ENCODE assay signal across 1 cellular context in the genomic region with DNA sequence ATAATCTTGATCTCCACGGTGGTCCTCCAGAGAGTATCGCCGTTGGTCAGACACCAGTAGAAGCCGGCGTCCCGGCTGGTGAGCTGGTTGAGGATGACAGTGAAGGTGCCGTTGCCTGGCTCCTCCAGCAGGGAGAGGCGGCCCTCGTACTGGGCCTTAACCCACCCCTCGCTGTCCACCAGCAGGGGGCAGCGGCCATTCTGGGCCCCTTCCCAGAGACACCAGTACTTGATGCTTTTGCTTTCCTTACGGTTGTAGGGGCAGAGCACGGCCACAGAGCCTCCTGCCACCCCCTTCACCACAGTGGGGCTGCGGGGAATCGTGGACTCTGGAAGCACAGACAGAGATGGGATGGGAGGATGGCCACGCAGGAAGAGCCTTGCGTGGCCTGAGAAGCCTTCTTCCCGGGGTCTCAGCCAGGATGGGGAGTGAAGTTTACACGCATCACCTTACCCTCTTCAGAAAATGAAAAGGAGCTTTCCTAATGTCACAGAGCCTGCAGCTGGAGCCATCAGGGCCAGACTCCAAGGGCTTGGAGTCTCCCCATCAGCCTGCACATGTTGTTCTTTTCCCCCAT.
TF ChIP-seq lines count a peak whose summit lies in the region.

No MANE protein-coding gene starts in this region.

TF ChIP-seq in HepG2, 621 proteins besides CTCF, POLR2A, EP300 and RAD21 (continued from another document and continues in another):
- TF ChIP-seq, protein P1, sequence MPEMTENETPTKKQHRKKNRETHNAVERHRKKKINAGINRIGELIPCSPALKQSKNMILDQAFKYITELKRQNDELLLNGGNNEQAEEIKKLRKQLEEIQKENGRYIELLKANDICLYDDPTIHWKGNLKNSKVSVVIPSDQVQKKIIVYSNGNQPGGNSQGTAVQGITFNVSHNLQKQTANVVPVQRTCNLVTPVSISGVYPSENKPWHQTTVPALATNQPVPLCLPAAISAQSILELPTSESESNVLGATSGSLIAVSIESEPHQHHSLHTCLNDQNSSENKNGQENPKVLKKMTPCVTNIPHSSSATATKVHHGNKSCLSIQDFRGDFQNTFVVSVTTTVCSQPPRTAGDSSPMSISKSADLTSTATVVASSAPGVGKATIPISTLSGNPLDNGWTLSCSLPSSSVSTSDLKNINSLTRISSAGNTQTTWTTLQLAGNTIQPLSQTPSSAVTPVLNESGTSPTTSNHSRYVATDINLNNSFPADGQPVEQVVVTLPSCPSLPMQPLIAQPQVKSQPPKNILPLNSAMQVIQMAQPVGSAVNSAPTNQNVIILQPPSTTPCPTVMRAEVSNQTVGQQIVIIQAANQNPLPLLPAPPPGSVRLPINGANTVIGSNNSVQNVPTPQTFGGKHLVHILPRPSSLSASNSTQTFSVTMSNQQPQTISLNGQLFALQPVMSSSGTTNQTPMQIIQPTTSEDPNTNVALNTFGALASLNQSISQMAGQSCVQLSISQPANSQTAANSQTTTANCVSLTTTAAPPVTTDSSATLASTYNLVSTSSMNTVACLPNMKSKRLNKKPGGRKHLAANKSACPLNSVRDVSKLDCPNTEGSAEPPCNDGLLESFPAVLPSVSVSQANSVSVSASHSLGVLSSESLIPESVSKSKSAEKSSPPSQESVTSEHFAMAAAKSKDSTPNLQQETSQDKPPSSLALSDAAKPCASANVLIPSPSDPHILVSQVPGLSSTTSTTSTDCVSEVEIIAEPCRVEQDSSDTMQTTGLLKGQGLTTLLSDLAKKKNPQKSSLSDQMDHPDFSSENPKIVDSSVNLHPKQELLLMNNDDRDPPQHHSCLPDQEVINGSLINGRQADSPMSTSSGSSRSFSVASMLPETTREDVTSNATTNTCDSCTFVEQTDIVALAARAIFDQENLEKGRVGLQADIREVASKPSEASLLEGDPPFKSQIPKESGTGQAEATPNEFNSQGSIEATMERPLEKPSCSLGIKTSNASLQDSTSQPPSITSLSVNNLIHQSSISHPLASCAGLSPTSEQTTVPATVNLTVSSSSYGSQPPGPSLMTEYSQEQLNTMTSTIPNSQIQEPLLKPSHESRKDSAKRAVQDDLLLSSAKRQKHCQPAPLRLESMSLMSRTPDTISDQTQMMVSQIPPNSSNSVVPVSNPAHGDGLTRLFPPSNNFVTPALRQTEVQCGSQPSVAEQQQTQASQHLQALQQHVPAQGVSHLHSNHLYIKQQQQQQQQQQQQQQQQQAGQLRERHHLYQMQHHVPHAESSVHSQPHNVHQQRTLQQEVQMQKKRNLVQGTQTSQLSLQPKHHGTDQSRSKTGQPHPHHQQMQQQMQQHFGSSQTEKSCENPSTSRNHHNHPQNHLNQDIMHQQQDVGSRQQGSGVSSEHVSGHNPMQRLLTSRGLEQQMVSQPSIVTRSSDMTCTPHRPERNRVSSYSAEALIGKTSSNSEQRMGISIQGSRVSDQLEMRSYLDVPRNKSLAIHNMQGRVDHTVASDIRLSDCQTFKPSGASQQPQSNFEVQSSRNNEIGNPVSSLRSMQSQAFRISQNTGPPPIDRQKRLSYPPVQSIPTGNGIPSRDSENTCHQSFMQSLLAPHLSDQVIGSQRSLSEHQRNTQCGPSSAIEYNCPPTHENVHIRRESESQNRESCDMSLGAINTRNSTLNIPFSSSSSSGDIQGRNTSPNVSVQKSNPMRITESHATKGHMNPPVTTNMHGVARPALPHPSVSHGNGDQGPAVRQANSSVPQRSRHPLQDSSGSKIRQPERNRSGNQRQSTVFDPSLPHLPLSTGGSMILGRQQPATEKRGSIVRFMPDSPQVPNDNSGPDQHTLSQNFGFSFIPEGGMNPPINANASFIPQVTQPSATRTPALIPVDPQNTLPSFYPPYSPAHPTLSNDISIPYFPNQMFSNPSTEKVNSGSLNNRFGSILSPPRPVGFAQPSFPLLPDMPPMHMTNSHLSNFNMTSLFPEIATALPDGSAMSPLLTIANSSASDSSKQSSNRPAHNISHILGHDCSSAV (CRISPR knock-in tag; IDR thresholded peaks at IDR 0.05; ENCODE audit: borderline replicate concordance), result no peak
- no peak for TF ChIP-seq SATB2 (CRISPR knock-in tag; IDR thresholded peaks at IDR 0.05)
- TF ChIP-seq, protein P2, sequence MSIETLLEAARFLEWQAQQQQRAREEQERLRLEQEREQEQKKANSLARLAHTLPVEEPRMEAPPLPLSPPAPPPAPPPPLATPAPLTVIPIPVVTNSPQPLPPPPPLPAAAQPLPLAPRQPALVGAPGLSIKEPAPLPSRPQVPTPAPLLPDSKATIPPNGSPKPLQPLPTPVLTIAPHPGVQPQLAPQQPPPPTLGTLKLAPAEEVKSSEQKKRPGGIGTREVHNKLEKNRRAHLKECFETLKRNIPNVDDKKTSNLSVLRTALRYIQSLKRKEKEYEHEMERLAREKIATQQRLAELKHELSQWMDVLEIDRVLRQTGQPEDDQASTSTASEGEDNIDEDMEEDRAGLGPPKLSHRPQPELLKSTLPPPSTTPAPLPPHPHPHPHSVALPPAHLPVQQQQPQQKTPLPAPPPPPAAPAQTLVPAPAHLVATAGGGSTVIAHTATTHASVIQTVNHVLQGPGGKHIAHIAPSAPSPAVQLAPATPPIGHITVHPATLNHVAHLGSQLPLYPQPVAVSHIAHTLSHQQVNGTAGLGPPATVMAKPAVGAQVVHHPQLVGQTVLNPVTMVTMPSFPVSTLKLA (IDR thresholded peaks at IDR 0.05), result no peak
- TF ChIP-seq ZBTB20 (CRISPR knock-in tag; IDR thresholded peaks at IDR 0.05; ENCODE audit: borderline replicate concordance, low read depth), result no peak
- TF ChIP-seq ZNF567 (CRISPR knock-in tag; IDR thresholded peaks at IDR 0.05; ENCODE audit: borderline replicate concordance), result no peak
- TF ChIP-seq ZNF776 (CRISPR knock-in tag; IDR thresholded peaks at IDR 0.05), result no peak
- no peak for TF ChIP-seq ZNF207 (IDR thresholded peaks at IDR 0.05; ENCODE audit: borderline replicate concordance)
- TF ChIP-seq ZNF274 (CRISPR knock-in tag; IDR thresholded peaks at IDR 0.05), result no peak
- no peak for TF ChIP-seq NFIB (CRISPR knock-in tag; IDR thresholded peaks at IDR 0.05; ENCODE audit: borderline replicate concordance)
- TF ChIP-seq, protein P3, sequence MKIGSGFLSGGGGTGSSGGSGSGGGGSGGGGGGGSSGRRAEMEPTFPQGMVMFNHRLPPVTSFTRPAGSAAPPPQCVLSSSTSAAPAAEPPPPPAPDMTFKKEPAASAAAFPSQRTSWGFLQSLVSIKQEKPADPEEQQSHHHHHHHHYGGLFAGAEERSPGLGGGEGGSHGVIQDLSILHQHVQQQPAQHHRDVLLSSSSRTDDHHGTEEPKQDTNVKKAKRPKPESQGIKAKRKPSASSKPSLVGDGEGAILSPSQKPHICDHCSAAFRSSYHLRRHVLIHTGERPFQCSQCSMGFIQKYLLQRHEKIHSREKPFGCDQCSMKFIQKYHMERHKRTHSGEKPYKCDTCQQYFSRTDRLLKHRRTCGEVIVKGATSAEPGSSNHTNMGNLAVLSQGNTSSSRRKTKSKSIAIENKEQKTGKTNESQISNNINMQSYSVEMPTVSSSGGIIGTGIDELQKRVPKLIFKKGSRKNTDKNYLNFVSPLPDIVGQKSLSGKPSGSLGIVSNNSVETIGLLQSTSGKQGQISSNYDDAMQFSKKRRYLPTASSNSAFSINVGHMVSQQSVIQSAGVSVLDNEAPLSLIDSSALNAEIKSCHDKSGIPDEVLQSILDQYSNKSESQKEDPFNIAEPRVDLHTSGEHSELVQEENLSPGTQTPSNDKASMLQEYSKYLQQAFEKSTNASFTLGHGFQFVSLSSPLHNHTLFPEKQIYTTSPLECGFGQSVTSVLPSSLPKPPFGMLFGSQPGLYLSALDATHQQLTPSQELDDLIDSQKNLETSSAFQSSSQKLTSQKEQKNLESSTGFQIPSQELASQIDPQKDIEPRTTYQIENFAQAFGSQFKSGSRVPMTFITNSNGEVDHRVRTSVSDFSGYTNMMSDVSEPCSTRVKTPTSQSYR (CRISPR knock-in tag; IDR thresholded peaks at IDR 0.05; ENCODE audit: borderline replicate concordance), result no peak
- TF ChIP-seq, protein P4, sequence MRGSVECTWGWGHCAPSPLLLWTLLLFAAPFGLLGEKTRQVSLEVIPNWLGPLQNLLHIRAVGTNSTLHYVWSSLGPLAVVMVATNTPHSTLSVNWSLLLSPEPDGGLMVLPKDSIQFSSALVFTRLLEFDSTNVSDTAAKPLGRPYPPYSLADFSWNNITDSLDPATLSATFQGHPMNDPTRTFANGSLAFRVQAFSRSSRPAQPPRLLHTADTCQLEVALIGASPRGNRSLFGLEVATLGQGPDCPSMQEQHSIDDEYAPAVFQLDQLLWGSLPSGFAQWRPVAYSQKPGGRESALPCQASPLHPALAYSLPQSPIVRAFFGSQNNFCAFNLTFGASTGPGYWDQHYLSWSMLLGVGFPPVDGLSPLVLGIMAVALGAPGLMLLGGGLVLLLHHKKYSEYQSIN (CRISPR knock-in tag; IDR thresholded peaks at IDR 0.05; ENCODE audit: borderline replicate concordance), result no peak
- TF ChIP-seq SSRP1 (CRISPR knock-in tag; IDR thresholded peaks at IDR 0.05), result no peak
- 0 out of 2 replicates have a peak, but pooled peaks have one; percentile 29 for TF ChIP-seq ERF (CRISPR knock-in tag; IDR thresholded peaks at IDR 0.05)
- TF ChIP-seq, protein P5, sequence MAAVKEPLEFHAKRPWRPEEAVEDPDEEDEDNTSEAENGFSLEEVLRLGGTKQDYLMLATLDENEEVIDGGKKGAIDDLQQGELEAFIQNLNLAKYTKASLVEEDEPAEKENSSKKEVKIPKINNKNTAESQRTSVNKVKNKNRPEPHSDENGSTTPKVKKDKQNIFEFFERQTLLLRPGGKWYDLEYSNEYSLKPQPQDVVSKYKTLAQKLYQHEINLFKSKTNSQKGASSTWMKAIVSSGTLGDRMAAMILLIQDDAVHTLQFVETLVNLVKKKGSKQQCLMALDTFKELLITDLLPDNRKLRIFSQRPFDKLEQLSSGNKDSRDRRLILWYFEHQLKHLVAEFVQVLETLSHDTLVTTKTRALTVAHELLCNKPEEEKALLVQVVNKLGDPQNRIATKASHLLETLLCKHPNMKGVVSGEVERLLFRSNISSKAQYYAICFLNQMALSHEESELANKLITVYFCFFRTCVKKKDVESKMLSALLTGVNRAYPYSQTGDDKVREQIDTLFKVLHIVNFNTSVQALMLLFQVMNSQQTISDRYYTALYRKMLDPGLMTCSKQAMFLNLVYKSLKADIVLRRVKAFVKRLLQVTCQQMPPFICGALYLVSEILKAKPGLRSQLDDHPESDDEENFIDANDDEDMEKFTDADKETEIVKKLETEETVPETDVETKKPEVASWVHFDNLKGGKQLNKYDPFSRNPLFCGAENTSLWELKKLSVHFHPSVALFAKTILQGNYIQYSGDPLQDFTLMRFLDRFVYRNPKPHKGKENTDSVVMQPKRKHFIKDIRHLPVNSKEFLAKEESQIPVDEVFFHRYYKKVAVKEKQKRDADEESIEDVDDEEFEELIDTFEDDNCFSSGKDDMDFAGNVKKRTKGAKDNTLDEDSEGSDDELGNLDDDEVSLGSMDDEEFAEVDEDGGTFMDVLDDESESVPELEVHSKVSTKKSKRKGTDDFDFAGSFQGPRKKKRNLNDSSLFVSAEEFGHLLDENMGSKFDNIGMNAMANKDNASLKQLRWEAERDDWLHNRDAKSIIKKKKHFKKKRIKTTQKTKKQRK (IDR thresholded peaks at IDR 0.05; ENCODE audit: low read length), result no peak
- TF ChIP-seq, protein P6, sequence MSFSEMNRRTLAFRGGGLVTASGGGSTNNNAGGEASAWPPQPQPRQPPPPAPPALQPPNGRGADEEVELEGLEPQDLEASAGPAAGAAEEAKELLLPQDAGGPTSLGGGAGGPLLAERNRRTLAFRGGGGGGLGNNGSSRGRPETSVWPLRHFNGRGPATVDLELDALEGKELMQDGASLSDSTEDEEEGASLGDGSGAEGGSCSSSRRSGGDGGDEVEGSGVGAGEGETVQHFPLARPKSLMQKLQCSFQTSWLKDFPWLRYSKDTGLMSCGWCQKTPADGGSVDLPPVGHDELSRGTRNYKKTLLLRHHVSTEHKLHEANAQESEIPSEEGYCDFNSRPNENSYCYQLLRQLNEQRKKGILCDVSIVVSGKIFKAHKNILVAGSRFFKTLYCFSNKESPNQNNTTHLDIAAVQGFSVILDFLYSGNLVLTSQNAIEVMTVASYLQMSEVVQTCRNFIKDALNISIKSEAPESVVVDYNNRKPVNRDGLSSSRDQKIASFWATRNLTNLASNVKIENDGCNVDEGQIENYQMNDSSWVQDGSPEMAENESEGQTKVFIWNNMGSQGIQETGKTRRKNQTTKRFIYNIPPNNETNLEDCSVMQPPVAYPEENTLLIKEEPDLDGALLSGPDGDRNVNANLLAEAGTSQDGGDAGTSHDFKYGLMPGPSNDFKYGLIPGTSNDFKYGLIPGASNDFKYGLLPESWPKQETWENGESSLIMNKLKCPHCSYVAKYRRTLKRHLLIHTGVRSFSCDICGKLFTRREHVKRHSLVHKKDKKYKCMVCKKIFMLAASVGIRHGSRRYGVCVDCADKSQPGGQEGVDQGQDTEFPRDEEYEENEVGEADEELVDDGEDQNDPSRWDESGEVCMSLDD (CRISPR knock-in tag; IDR thresholded peaks at IDR 0.05; ENCODE audit: borderline replicate concordance), result no peak
- no peak for TF ChIP-seq HOXA5 (CRISPR knock-in tag; IDR thresholded peaks at IDR 0.05)
- no peak for TF ChIP-seq ZNF430 (CRISPR knock-in tag; IDR thresholded peaks at IDR 0.05)
- no peak for TF ChIP-seq KMT2B (CRISPR knock-in tag; IDR thresholded peaks at IDR 0.05)
- no peak for TF ChIP-seq IRX3 (CRISPR knock-in tag; IDR thresholded peaks at IDR 0.05; ENCODE audit: borderline replicate concordance, low read depth)
- TF ChIP-seq, protein P7, sequence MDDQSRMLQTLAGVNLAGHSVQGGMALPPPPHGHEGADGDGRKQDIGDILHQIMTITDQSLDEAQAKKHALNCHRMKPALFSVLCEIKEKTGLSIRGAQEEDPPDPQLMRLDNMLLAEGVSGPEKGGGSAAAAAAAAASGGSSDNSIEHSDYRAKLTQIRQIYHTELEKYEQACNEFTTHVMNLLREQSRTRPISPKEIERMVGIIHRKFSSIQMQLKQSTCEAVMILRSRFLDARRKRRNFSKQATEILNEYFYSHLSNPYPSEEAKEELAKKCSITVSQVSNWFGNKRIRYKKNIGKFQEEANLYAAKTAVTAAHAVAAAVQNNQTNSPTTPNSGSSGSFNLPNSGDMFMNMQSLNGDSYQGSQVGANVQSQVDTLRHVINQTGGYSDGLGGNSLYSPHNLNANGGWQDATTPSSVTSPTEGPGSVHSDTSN (CRISPR knock-in tag; IDR thresholded peaks at IDR 0.05; ENCODE audit: borderline replicate concordance), result no peak
- TF ChIP-seq ZSCAN12 (CRISPR knock-in tag; IDR thresholded peaks at IDR 0.05), result no peak
- TF ChIP-seq SMAD1 (CRISPR knock-in tag; IDR thresholded peaks at IDR 0.05; ENCODE audit: borderline replicate concordance, low read depth), result no peak
- TF ChIP-seq TGIF2 (CRISPR knock-in tag; IDR thresholded peaks at IDR 0.05), result no peak
- TF ChIP-seq HNRNPL (IDR thresholded peaks at IDR 0.05; ENCODE audit: low read depth, low read length), result no peak
- peak; percentile 54; the same call in 1 of the 2 replicates for TF ChIP-seq ZMYM4 (CRISPR knock-in tag; IDR thresholded peaks at IDR 0.05)
- TF ChIP-seq ZKSCAN8 (CRISPR knock-in tag; IDR thresholded peaks at IDR 0.05; ENCODE audit: borderline replicate concordance), result no peak
